Comparison of ENCODE assay signal across 15 cellular contexts in genomic region chr13:74218291-74218690, GRCh38.
DNase-seq lines count a peak whose midpoint lies in the region; TF ChIP-seq lines count a peak whose summit lies in the region.
"Had no signal": no experiment of that assay in that cellular context is flagged by ENCODE, and none has a peak within 500 bp of the region (broad histone marks: within the 10 kb centered on the region; RNA-seq: fewer than 3 reads in every experiment).

No MANE protein-coding gene starts in this region.

- H3K79me1 ChIP-seq in mesenchymal stem cell (replicated peaks; ENCODE audit: low read length, poor library complexity, severe bottlenecking) (no peaks in the 10 kb centered on the region), trophoblast cell (ENCODE audit: low read length) (no peaks in the 10 kb centered on the region)

- H3K27ac ChIP-seq in GM23248 = no peak overlapping the region
- peak overlapping the region; percentile 25; the same call in 1 of the 2 replicates for H3K27ac ChIP-seq in SJSA1
- H3K27ac ChIP-seq in mesenchymal stem cell (ENCODE audit: low read length, poor library complexity, severe bottlenecking) = no peak overlapping the region
- H3K27ac ChIP-seq in trophoblast cell (ENCODE audit: low read depth, low read length) = no peak overlapping the region
- no peak overlapping the region for H3K27ac ChIP-seq in breast epithelium
- H3K27ac ChIP-seq: PC-9 had no signal

- no peak overlapping the region for H3K14ac ChIP-seq in mesenchymal stem cell (ENCODE audit: low read length in 2 of 2)
- H3K14ac ChIP-seq in trophoblast cell (ENCODE audit: low read length) = no peak overlapping the region

- WGBS in GM23248 (ENCODE audit: low coverage in 1 of 2, low lambda C conversion rate in 2 of 2, missing lambda C conversion rate in 2 of 2), 2 experiments = 80 to 84% methylated on average over 7 of the region's 7 CpGs
- 73% methylated on average over 7 of the region's 7 CpGs for WGBS in mesenchymal stem cell
- WGBS in trophoblast cell (ENCODE audit: extremely low coverage, insufficient coverage, insufficient read length) = no CpG with 5 or more reads among the region's 7 CpGs

- in situ Hi-C loops in GM23248 (cut with MboI) = no loop called here

- H3K23ac ChIP-seq in mesenchymal stem cell (ENCODE audit: low read length in 2 of 2) (no peak overlapping the region), trophoblast cell (ENCODE audit: low read length) (no peak overlapping the region)

- TF ChIP-seq POLR2A in breast epithelium (IDR thresholded peaks at IDR 0.05) = no peak

- no peak overlapping the region for H3K4me3 Mint-ChIP-seq in activated naive CD4-positive, alpha-beta T cell treated with anti-CD3 and anti-CD28 coated beads for 36 hours

- H3K4me1 Mint-ChIP-seq in activated naive CD4-positive, alpha-beta T cell treated with anti-CD3 and anti-CD28 coated beads for 36 hours (ENCODE audit: low read depth) = peaks cover 10% of the 10 kb centered on the region

- H2BK5ac ChIP-seq in mesenchymal stem cell (ENCODE audit: low read depth, low read length, poor library complexity, severe bottlenecking) = no peak overlapping the region
- no peak overlapping the region for H2BK5ac ChIP-seq in trophoblast cell (ENCODE audit: low read depth, low read length, poor library complexity)

- no peak for TF ChIP-seq CTCF in breast epithelium (IDR thresholded peaks at IDR 0.05)

- no peaks in the 10 kb centered on the region for H4K20me1 ChIP-seq in GM23248 (ENCODE audit: insufficient read depth)

- H3K27me3 ChIP-seq in GM23248 (replicated peaks; ENCODE audit: insufficient read depth) (no peaks in the 10 kb centered on the region), SJSA1 (replicated peaks) (no peaks in the 10 kb centered on the region), mesenchymal stem cell (ENCODE audit: control insufficient read depth in 1 of 2, insufficient read depth in 1 of 2, low read length in 2 of 2) (no peaks in the 10 kb centered on the region), trophoblast cell (ENCODE audit: insufficient read depth, low read length) (no peaks in the 10 kb centered on the region), breast epithelium (no peaks in the 10 kb centered on the region)

- intact Hi-C loops in activated naive CD4-positive, alpha-beta T cell treated with anti-CD3 and anti-CD28 coated beads for 36 hours (cut with micrococcal nuclease) = no loop called here
- intact Hi-C loops in breast epithelium (cut with DNase I; ENCODE audit: low total_unique reads) = no loop called here

- H2BK15ac ChIP-seq in mesenchymal stem cell (ENCODE audit: low read depth, poor library complexity, severe bottlenecking) = no peak overlapping the region

- no peaks in the 10 kb centered on the region for H3K9me3 Mint-ChIP-seq in activated naive CD4-positive, alpha-beta T cell treated with anti-CD3 and anti-CD28 coated beads for 36 hours

- CTCF ChIA-PET in activated naive CD4-positive, alpha-beta T cell treated with anti-CD3 and anti-CD28 coated beads for 36 hours (lab: Charles Lee) = interaction anchor here (0.6 kb wide), 2 partner anchors 64 to 324 kb away, joined by 3 to 5 read pairs; no protein-coding TSS in a partner anchor

- H4K91ac ChIP-seq in mesenchymal stem cell (ENCODE audit: low read length) (no peak overlapping the region), trophoblast cell (ENCODE audit: low read depth, low read length) (no peak overlapping the region)

- H3K9me2 ChIP-seq in GM23248 (ENCODE audit: insufficient read depth) = no peaks in the 10 kb centered on the region; the same call in 1 of the 2 replicates

- H2BK120ac ChIP-seq in mesenchymal stem cell (ENCODE audit: low read depth, low read length) = no peak overlapping the region
- H2BK120ac ChIP-seq in trophoblast cell (ENCODE audit: insufficient read depth, low read length, poor library complexity) = no peak overlapping the region

- H3K27ac Mint-ChIP-seq in activated naive CD4-positive, alpha-beta T cell treated with anti-CD3 and anti-CD28 coated beads for 36 hours = no peak overlapping the region

- H3K4me2 ChIP-seq in GM23248 (ENCODE audit: unreplicated experiment) (no peak overlapping the region), mesenchymal stem cell (ENCODE audit: low read length, poor library complexity, severe bottlenecking) (no peak overlapping the region), trophoblast cell (ENCODE audit: low read length) (no peak overlapping the region)
- H3K4me2 ChIP-seq: PC-9 had no signal

- H4K12ac ChIP-seq in trophoblast cell (ENCODE audit: low read depth, low read length) = no peak overlapping the region

- peak; percentile 18 for DNase-seq in activated naive CD4-positive, alpha-beta T cell treated with anti-CD3 and anti-CD28 coated beads for 36 hours
- DNase-seq in activated naive CD4-positive, alpha-beta T cell (lab: John Stamatoyannopoulos, UW) = no peak
- DNase-seq in GM23248 = no peak
- DNase-seq in SJSA1 (ENCODE audit: low read depth in 1 of 2, low spot score in 2 of 2) = no peak
- no peak for DNase-seq in mesenchymal stem cell
- DNase-seq in RPMI8226 = no peak
- DNase-seq in trophoblast cell = no peak
- DNase-seq in breast epithelium (ENCODE audit: low spot score in 2 of 2) = no peak
- DNase-seq: DMS53, KBM-7, NCI-H1417 treated with DMSO at 0.1 percent for 48 hours, NCI-H1930, NCI-H2171 treated with DMSO at 0.1 percent for 48 hours, NCI-H748 treated with DMSO at 0.1 percent for 48 hours, PC-9 had no signal

- no peaks in the 10 kb centered on the region for H3K27me3 Mint-ChIP-seq in activated naive CD4-positive, alpha-beta T cell treated with anti-CD3 and anti-CD28 coated beads for 36 hours (ENCODE audit: low read depth)

- peaks cover 32% of the 10 kb centered on the region for H3K4me1 ChIP-seq in GM23248 (ENCODE audit: insufficient read depth)
- peaks cover 16% of the 10 kb centered on the region for H3K4me1 ChIP-seq in SJSA1 (replicated peaks)
- H3K4me1 ChIP-seq in mesenchymal stem cell (ENCODE audit: control insufficient read depth, insufficient read depth, low read depth, low read length) = no peaks in the 10 kb centered on the region
- H3K4me1 ChIP-seq in trophoblast cell (ENCODE audit: control insufficient read depth in 1 of 2, insufficient read depth in 2 of 2, low read length in 2 of 2) = peaks cover 2 to 6% of the 10 kb centered on the region in 2 experiments
- no peaks in the 10 kb centered on the region for H3K4me1 ChIP-seq in breast epithelium

- H3K9ac ChIP-seq in GM23248 (no peak overlapping the region), mesenchymal stem cell (ENCODE audit: low read length) (no peak overlapping the region), trophoblast cell (ENCODE audit: low read length) (no peak overlapping the region)

- no peaks in the 10 kb centered on the region for H3K79me2 ChIP-seq in GM23248 (ENCODE audit: insufficient read depth)
- no peaks in the 10 kb centered on the region for H3K79me2 ChIP-seq in trophoblast cell (ENCODE audit: control insufficient read depth, insufficient read depth, low read length, poor library complexity)

- H3K18ac ChIP-seq in mesenchymal stem cell (ENCODE audit: low read depth in 1 of 2, low read length in 2 of 2) = no peak overlapping the region
- H3K18ac ChIP-seq in trophoblast cell (ENCODE audit: low read length) = no peak overlapping the region

- peak overlapping the region in 1 of 2 experiments; percentile 67 for H3K4ac ChIP-seq in mesenchymal stem cell (ENCODE audit: low read depth in 1 of 2, low read length in 2 of 2)
- H3K4ac ChIP-seq in trophoblast cell (ENCODE audit: low read depth, low read length) = no peak overlapping the region

- H2AK5ac ChIP-seq in mesenchymal stem cell (ENCODE audit: low read length, severe bottlenecking) (no peak overlapping the region), trophoblast cell (ENCODE audit: low read length) (no peak overlapping the region)

- H3K36me3 ChIP-seq in GM23248 (ENCODE audit: low read depth) = no peaks in the 10 kb centered on the region
- H3K36me3 ChIP-seq in SJSA1 = no peaks in the 10 kb centered on the region
- no peaks in the 10 kb centered on the region for H3K36me3 ChIP-seq in mesenchymal stem cell (ENCODE audit: control insufficient read depth in 1 of 2, insufficient read depth in 2 of 2, low read depth in 1 of 2, low read length in 2 of 2)
- H3K36me3 ChIP-seq in trophoblast cell (ENCODE audit: control insufficient read depth in 1 of 2, insufficient read depth in 2 of 2, low read length in 2 of 2) = no peaks in the 10 kb centered on the region
- no peaks in the 10 kb centered on the region for H3K36me3 ChIP-seq in breast epithelium

- H3K36me3 Mint-ChIP-seq in activated naive CD4-positive, alpha-beta T cell treated with anti-CD3 and anti-CD28 coated beads for 36 hours (ENCODE audit: low read depth) = no peaks in the 10 kb centered on the region

- H3K4me3 ChIP-seq in GM23248 (no peak overlapping the region), SJSA1 (no peak overlapping the region), mesenchymal stem cell (ENCODE audit: insufficient read depth in 1 of 2, low read depth in 1 of 2, low read length in 2 of 2) (no peak overlapping the region), trophoblast cell (ENCODE audit: low read depth, low read length) (no peak overlapping the region), breast epithelium (no peak overlapping the region)
- H3K4me3 ChIP-seq: PC-9 had no signal

- H2BK12ac ChIP-seq in mesenchymal stem cell (ENCODE audit: low read length in 2 of 2) = peak overlapping the region; percentile 37 to 49
- H2BK12ac ChIP-seq in trophoblast cell (ENCODE audit: low read length) = no peak overlapping the region

- H3K9me3 ChIP-seq in GM23248 (ENCODE audit: low read depth) = no peaks in the 10 kb centered on the region
- no peaks in the 10 kb centered on the region for H3K9me3 ChIP-seq in SJSA1 (replicated peaks)
- no peaks in the 10 kb centered on the region for H3K9me3 ChIP-seq in mesenchymal stem cell (ENCODE audit: control insufficient read depth, low read length)
- no peaks in the 10 kb centered on the region for H3K9me3 ChIP-seq in trophoblast cell (ENCODE audit: insufficient read depth, low read depth, low read length)
- no peaks in the 10 kb centered on the region for H3K9me3 ChIP-seq in breast epithelium

- peak overlapping the region; percentile 40 for H2AFZ ChIP-seq in GM23248
- no peak overlapping the region for H2AFZ ChIP-seq in mesenchymal stem cell (ENCODE audit: low read depth, low read length)
- no peak overlapping the region for H2AFZ ChIP-seq in trophoblast cell (ENCODE audit: insufficient read depth, low read length, poor library complexity)
- H2AFZ ChIP-seq: PC-9 had no signal

- peak overlapping the region; percentile 77 for H4K8ac ChIP-seq in mesenchymal stem cell (ENCODE audit: low read length)
- H4K8ac ChIP-seq in trophoblast cell (ENCODE audit: low read depth, low read length) = no peak overlapping the region

- peaks cover 18% of the 10 kb centered on the region for H3F3A ChIP-seq in GM23248 (ENCODE audit: insufficient read depth)
